1 cellular context compared by ENCODE assay signal in the genomic region with DNA sequence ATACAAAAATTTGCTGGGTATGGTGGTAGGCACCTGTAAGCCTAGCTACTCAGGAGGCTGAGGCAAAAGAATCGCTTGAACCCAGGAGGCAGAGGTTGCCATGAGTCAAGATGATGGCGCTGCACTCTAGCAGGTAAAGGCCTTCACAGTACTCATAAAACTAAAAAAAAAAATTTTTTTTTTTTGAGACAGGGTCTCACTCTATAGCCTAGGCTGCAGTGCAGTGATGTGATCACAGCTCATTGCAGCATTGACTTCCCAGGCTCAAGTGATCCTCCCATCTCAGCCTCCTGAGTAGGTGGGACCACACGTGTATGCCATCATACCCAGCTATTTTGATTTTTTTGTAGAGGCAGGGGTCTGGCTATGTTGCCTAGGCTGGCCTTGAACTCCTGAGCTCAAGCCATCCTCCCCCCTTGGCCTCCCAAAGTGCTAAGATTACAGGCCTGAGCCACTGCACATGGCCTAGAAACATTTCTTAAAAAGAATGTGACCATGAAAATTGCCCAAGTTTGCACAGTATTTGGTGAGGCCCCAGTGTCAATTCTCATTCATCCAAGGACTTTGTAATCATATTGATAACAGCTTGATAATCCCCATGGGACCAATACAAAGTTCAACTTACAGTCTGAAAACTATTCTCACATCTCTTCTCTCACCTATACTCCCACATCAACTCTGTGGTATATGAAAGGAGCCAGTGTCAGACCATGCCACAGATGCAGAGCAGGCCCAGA.
TF ChIP-seq lines count a peak whose summit lies in the region.

No MANE protein-coding gene starts in this region.

TF ChIP-seq in HepG2, 621 proteins besides CTCF, POLR2A, EP300 and RAD21 (continued from another document):
- TF ChIP-seq ZMAT3 (CRISPR knock-in tag; conservative IDR thresholded peaks at IDR 0.05) (no peak), ZFP37 (CRISPR knock-in tag; IDR thresholded peaks at IDR 0.05; ENCODE audit: borderline replicate concordance) (no peak), NR2C2 (CRISPR knock-in tag; IDR thresholded peaks at IDR 0.05; ENCODE audit: borderline replicate concordance) (0 out of 2 replicates have a peak, but pooled peaks have one; percentile 22), XRCC5 (optimal IDR thresholded peaks at IDR 0.05; ENCODE audit: low read length) (no peak), ZNF747 (CRISPR knock-in tag; IDR thresholded peaks at IDR 0.05; ENCODE audit: borderline replicate concordance) (no peak), ZNF281 (CRISPR knock-in tag; IDR thresholded peaks at IDR 0.05; ENCODE audit: borderline replicate concordance) (no peak), ZNF367 (CRISPR knock-in tag; IDR thresholded peaks at IDR 0.05; ENCODE audit: borderline replicate concordance) (no peak), HNF4A (CRISPR knock-in tag; IDR thresholded peaks at IDR 0.05) (peak; percentile 53; the same call in 1 of the 2 replicates), HNF4G (IDR thresholded peaks at IDR 0.05; ENCODE audit: borderline replicate concordance, low read depth, low read length) (0 out of 2 replicates have a peak, but pooled peaks have one; percentile 4), HNF4G (CRISPR knock-in tag; IDR thresholded peaks at IDR 0.05; ENCODE audit: borderline replicate concordance, low read depth) (no peak), YEATS2 (CRISPR knock-in tag; IDR thresholded peaks at IDR 0.05; ENCODE audit: borderline replicate concordance) (no peak), GLMP (CRISPR knock-in tag; IDR thresholded peaks at IDR 0.05; ENCODE audit: borderline replicate concordance) (no peak)
- TF ChIP-seq, protein P1, sequence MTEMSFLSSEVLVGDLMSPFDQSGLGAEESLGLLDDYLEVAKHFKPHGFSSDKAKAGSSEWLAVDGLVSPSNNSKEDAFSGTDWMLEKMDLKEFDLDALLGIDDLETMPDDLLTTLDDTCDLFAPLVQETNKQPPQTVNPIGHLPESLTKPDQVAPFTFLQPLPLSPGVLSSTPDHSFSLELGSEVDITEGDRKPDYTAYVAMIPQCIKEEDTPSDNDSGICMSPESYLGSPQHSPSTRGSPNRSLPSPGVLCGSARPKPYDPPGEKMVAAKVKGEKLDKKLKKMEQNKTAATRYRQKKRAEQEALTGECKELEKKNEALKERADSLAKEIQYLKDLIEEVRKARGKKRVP (CRISPR knock-in tag; IDR thresholded peaks at IDR 0.05) = no peak
- TF ChIP-seq, protein P2, sequence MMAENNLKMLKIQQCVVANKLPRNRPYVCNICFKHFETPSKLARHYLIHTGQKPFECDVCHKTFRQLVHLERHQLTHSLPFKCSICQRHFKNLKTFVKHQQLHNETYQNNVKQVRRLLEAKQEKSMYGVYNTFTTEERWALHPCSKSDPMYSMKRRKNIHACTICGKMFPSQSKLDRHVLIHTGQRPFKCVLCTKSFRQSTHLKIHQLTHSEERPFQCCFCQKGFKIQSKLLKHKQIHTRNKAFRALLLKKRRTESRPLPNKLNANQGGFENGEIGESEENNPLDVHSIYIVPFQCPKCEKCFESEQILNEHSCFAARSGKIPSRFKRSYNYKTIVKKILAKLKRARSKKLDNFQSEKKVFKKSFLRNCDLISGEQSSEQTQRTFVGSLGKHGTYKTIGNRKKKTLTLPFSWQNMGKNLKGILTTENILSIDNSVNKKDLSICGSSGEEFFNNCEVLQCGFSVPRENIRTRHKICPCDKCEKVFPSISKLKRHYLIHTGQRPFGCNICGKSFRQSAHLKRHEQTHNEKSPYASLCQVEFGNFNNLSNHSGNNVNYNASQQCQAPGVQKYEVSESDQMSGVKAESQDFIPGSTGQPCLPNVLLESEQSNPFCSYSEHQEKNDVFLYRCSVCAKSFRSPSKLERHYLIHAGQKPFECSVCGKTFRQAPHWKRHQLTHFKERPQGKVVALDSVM (CRISPR knock-in tag; IDR thresholded peaks at IDR 0.05) = peak; percentile 35; the same call in 1 of the 2 replicates
